15 cellular contexts compared by ENCODE assay signal in the genomic region with DNA sequence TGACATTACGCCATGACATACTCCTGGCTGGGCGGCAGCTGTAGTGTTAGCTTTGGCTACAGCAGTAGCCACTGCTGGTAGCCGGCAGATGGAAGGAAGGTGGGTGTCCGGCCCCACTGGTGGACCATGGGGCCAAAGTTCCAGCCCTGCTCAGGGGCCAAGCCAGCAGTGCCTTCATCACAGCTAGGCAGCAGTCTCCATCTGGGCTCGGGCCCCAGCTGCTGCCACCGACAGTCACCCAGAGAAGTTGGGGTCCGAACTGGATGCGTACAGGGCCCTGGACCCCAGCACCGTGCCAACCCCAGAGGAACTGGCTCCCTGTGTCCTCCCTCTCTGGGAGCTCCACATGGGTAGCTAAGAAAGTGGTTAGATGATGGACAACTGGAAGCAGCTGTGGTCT.
"Had no signal": no experiment of that assay in that cellular context is flagged by ENCODE, and none has a peak within 500 bp of the region (broad histone marks: within the 10 kb centered on the region; RNA-seq: fewer than 3 reads in every experiment).

No MANE protein-coding gene starts in this region.

- ATAC-seq: foreskin keratinocyte; left lobe of liver; mucosa of descending colon; sciatic nerve; stimulated activated memory B cell treated with anti-CD40 and anti-IgM and Interleukin-4, amounts not matched to agents 10 μg/mL and 1 μg/mL and 100 μg/mL, for 72 hours; stimulated activated naive CD8-positive, alpha-beta T cell treated with anti-CD3 and anti-CD28 coated beads, Interleukin-15, Interleukin-2, amounts not matched to agents 100 U/mL and 50 U/mL, for 24 hours had no signal

- DNase-seq: colonic mucosa; dermis blood vessel endothelial cell; effector memory CD4-positive, alpha-beta T cell; foreskin keratinocyte; glutamatergic neuron; naive B cell; stimulated activated CD4-positive, alpha-beta T cell treated with anti-CD3 and anti-CD28 coated beads, Interleukin-4, amount 100 ng/mL, for 4 hours; stimulated activated naive CD8-positive, alpha-beta T cell treated with anti-CD3 and anti-CD28 coated beads, Interleukin-15, Interleukin-2, amounts not matched to agents 100 U/mL and 50 U/mL, for 24 hours; substantia nigra; testis; tibial artery had no signal
